ENCODE assay signal across 8 cellular contexts in genomic region chr22:38755155-38755910, GRCh38. TPM values are rescaled to one million over a fixed set of nuclear protein-coding genes. Genes with fewer than 3 reads are reported as not detected.
DNase-seq lines count a peak whose midpoint lies in the region; ATAC-seq and TF ChIP-seq lines count a peak whose summit lies in the region.

No MANE protein-coding gene starts in this region.

- peak overlapping the region; percentile 82 to 86 for H3K9ac ChIP-seq in mucosa of rectum (ENCODE audit: low read depth in 1 of 2, low read length in 2 of 2)

- H3K36me3 Mint-ChIP-seq in activated T-helper 17 cell treated with anti-CD3 and anti-CD28 coated beads, Interleukin-2, amount 50 U/mL, for 72 hours (ENCODE audit: low read depth), result peaks cover 55% of the 10 kb centered on the region

- peaks cover 31% of the 10 kb centered on the region for H3K4me1 Mint-ChIP-seq in activated T-helper 17 cell treated with anti-CD3 and anti-CD28 coated beads, Interleukin-2, amount 50 U/mL, for 72 hours

- TF ChIP-seq EP300 in suprapubic skin (IDR thresholded peaks at IDR 0.05), result peak; percentile 55

- TF ChIP-seq POLR2A in esophagus squamous epithelium (IDR thresholded peaks at IDR 0.05) (peak in 2 of 4 donors; percentile 33 to 70), suprapubic skin (IDR thresholded peaks at IDR 0.05) (no peak)

- no peaks in the 10 kb centered on the region for H3K27me3 Mint-ChIP-seq in activated T-helper 17 cell treated with anti-CD3 and anti-CD28 coated beads, Interleukin-2, amount 50 U/mL, for 72 hours

- no peak for TF ChIP-seq CTCF in esophagus squamous epithelium (IDR thresholded peaks at IDR 0.05)
- no peak for TF ChIP-seq CTCF in suprapubic skin (IDR thresholded peaks at IDR 0.05)

- no peaks in the 10 kb centered on the region for H3K9me3 Mint-ChIP-seq in activated T-helper 17 cell treated with anti-CD3 and anti-CD28 coated beads, Interleukin-2, amount 50 U/mL, for 72 hours

- H3K27ac ChIP-seq in esophagus squamous epithelium, result peak overlapping the region; percentile 97 to 100 (median 98)
- H3K27ac ChIP-seq in mucosa of rectum (ENCODE audit: low read depth in 2 of 2, low read length in 2 of 2), result peak overlapping the region; percentile 99 to 100
- H3K27ac ChIP-seq in suprapubic skin, result peak overlapping the region; percentile 99

- intact Hi-C loops in esophagus squamous epithelium (cut with DNase I), result no loop called here

- H3K4me3 ChIP-seq in esophagus squamous epithelium (peak overlapping the region; percentile 67 to 83 (median 74)), mucosa of rectum (ENCODE audit: low read length in 2 of 2) (peak overlapping the region; percentile 71 to 82), suprapubic skin (peak overlapping the region; percentile 78)

- no peaks in the 10 kb centered on the region for H3K9me3 ChIP-seq in esophagus squamous epithelium
- no peaks in the 10 kb centered on the region for H3K9me3 ChIP-seq in mucosa of rectum (ENCODE audit: control insufficient read depth in 2 of 2, low read length in 2 of 2)
- H3K9me3 ChIP-seq in suprapubic skin, result no peaks in the 10 kb centered on the region

- H3K36me3 ChIP-seq in esophagus squamous epithelium (peaks cover 10 to 34% (median 21%) of the 10 kb centered on the region in 3 donors), mucosa of rectum (ENCODE audit: control insufficient read depth in 2 of 2, insufficient read depth in 2 of 2, low read length in 2 of 2) (peaks cover 21 to 26% of the 10 kb centered on the region in 2 donors), suprapubic skin (peaks cover 24% of the 10 kb centered on the region)

- ATAC-seq in HG02588 (IDR thresholded peaks at IDR 0.05; ENCODE audit: unreplicated experiment), result peak; percentile 36
- peak; percentile 48 for ATAC-seq in activated T-helper 17 cell treated with anti-CD3 and anti-CD28 coated beads, Interleukin-2, amount 50 U/mL, for 72 hours (replicated peaks)

- H3K4me3 Mint-ChIP-seq in activated T-helper 17 cell treated with anti-CD3 and anti-CD28 coated beads, Interleukin-2, amount 50 U/mL, for 72 hours, result peak overlapping the region; percentile 98

- H3K4me1 ChIP-seq in esophagus squamous epithelium, result peaks cover 39 to 66% (median 46%) of the 10 kb centered on the region in 3 donors
- peaks cover 34% of the 10 kb centered on the region in 2 donors for H3K4me1 ChIP-seq in mucosa of rectum (ENCODE audit: control insufficient read depth in 2 of 2, insufficient read depth in 2 of 2, low read length in 2 of 2)
- H3K4me1 ChIP-seq in suprapubic skin, result peaks cover 60% of the 10 kb centered on the region

- WGBS in esophagus squamous epithelium, 2 donors, result 0% methylated on average over 1 to 6 of the region's 74 CpGs
- WGBS in suprapubic skin, result under 1% methylated on average over 34 of the region's 74 CpGs

- peak; percentile 44 for DNase-seq in NCI-H1092 treated with DMSO at 0.1 percent for 48 hours (lab: John Stamatoyannopoulos, UW)
- no peak for DNase-seq in NCI-H1092 (lab: John Stamatoyannopoulos, UW)
- peak; percentile 65 for DNase-seq in NCI-H226
- DNase-seq in esophagus squamous epithelium (lab: John Stamatoyannopoulos, UW), result peak; percentile 37
- DNase-seq in suprapubic skin (ENCODE audit: low spot score in 2 of 2), result peak; percentile 96 to 97

- H3K27ac Mint-ChIP-seq in activated T-helper 17 cell treated with anti-CD3 and anti-CD28 coated beads, Interleukin-2, amount 50 U/mL, for 72 hours, result peak overlapping the region; percentile 93

- no peaks in the 10 kb centered on the region for H3K27me3 ChIP-seq in esophagus squamous epithelium
- no peaks in the 10 kb centered on the region for H3K27me3 ChIP-seq in mucosa of rectum (ENCODE audit: control insufficient read depth in 2 of 2, insufficient read depth in 2 of 2, low read length in 2 of 2)
- no peaks in the 10 kb centered on the region for H3K27me3 ChIP-seq in suprapubic skin

RNA-seq across cellular contexts. Expression of gene SUN2, which starts 0.5 kb away (rescaled TPM):
- 100 to 1,000 TPM; 193 to 216 TPM for total RNA-seq in activated T-helper 17 cell treated with anti-CD3 and anti-CD28 coated beads, Interleukin-2, amount 50 U/mL, for 72 hours
- 100 to 1,000 TPM in 3 of 4 donors, 10 to 100 TPM in 1; 94.2 to 307 (median 191) TPM for total RNA-seq in esophagus squamous epithelium
- 100 to 1,000 TPM; 186 to 262 (median 232) TPM for total RNA-seq in suprapubic skin

RNA-seq across cellular contexts. Expression of gene DNAL4, which starts 38.6 kb away (rescaled TPM):
- 1 to 10 TPM; 5.0 to 5.2 TPM for total RNA-seq in activated T-helper 17 cell treated with anti-CD3 and anti-CD28 coated beads, Interleukin-2, amount 50 U/mL, for 72 hours
- total RNA-seq in esophagus squamous epithelium, result 10 to 100 TPM in 3 of 4 donors, 1 to 10 TPM in 1; 7.3 to 15.5 (median 13.7) TPM
- 10 to 100 TPM; 21.8 to 27.7 (median 27.6) TPM for total RNA-seq in suprapubic skin

RNA-seq across cellular contexts. Expression of gene GTPBP1, which starts 49.6 kb away (rescaled TPM):
- total RNA-seq in activated T-helper 17 cell treated with anti-CD3 and anti-CD28 coated beads, Interleukin-2, amount 50 U/mL, for 72 hours, result 10 to 100 TPM; 70.6 to 92.3 TPM
- total RNA-seq in esophagus squamous epithelium, result 10 to 100 TPM; 15.3 to 37.4 (median 32.0) TPM
- total RNA-seq in suprapubic skin, result 100 to 1,000 TPM in 1 of 4 donors, 10 to 100 TPM in 3; 73.0 to 100 (median 76.8) TPM

RNA-seq across cellular contexts. Expression of gene JOSD1, which starts 54.6 kb away (rescaled TPM):
- total RNA-seq in activated T-helper 17 cell treated with anti-CD3 and anti-CD28 coated beads, Interleukin-2, amount 50 U/mL, for 72 hours, result 100 to 1,000 TPM in 1 of 2 donors, 10 to 100 TPM in 1; 80.1 to 104 TPM
- total RNA-seq in esophagus squamous epithelium (10 to 100 TPM; 27.8 to 48.8 (median 33.1) TPM), suprapubic skin (10 to 100 TPM; 51.4 to 87.4 (median 62.3) TPM)
